In the genomic region with DNA sequence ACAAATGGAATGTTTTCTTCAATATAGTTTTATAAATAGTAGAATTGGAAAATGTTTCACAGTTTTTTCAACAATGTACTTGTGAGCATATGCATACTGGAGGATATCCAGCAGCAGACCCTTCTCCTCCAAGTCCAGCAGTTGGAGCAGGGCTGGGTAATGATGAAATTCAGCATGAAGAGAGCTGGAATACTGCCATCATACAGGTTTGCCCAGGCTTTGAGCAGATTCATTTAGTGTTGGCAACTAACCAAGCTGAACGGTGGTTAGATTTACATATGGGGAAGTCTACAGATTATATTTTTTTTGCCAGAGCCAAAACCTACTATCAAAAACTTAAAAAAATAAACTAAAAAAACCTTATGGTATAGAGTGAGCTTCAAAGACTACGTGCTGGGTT, we compare ENCODE assay signal across 11 cellular contexts. TPM values are rescaled to one million over a fixed set of nuclear protein-coding genes. Genes with fewer than 3 reads are reported as not detected.
DNase-seq lines count a peak whose midpoint lies in the region; ATAC-seq and TF ChIP-seq lines count a peak whose summit lies in the region.
"Had no signal": no experiment of that assay in that cellular context is flagged by ENCODE, and none has a peak within 500 bp of the region (broad histone marks: within the 10 kb centered on the region; RNA-seq: fewer than 3 reads in every experiment).

No MANE protein-coding gene starts in this region.

- H3K4me3 Mint-ChIP-seq in osteocyte (ENCODE audit: unreplicated experiment), result no peak overlapping the region
- no peak overlapping the region for H3K4me3 Mint-ChIP-seq in activated naive CD8-positive, alpha-beta T cell treated with anti-CD3 and anti-CD28 coated beads for 36 hours

- no peak for ATAC-seq in HG03460 (IDR thresholded peaks at IDR 0.05; ENCODE audit: unreplicated experiment)
- no peak for ATAC-seq in GM18511 (IDR thresholded peaks at IDR 0.05; ENCODE audit: unreplicated experiment)

- peak; percentile 24 for DNase-seq in HFF-Myc (ENCODE audit: extremely low read depth, low read depth)
- DNase-seq in NCI-H2196 treated with DMSO at 0.1 percent for 48 hours (lab: John Stamatoyannopoulos, UW; ENCODE audit: unreplicated experiment), result peak; percentile 17
- DNase-seq in cardiac fibroblast (ENCODE audit: low read depth in 2 of 2), result peak; percentile 31 to 55
- no peak for DNase-seq in osteocyte (ENCODE audit: extremely low spot score, unreplicated experiment)
- DNase-seq in activated naive CD8-positive, alpha-beta T cell treated with anti-CD3 and anti-CD28 coated beads for 36 hours, result no peak
- DNase-seq in NCI-H1436 (lab: John Stamatoyannopoulos, UW), result no peak
- DNase-seq: left cardiac atrium, pancreas had no signal

- H3K27ac Mint-ChIP-seq in osteocyte (ENCODE audit: unreplicated experiment), result peak overlapping the region; percentile 40
- no peak overlapping the region for H3K27ac Mint-ChIP-seq in activated naive CD8-positive, alpha-beta T cell treated with anti-CD3 and anti-CD28 coated beads for 36 hours

- H3K4me3 ChIP-seq in HFF-Myc (replicated peaks; ENCODE audit: low read depth, low read length) (no peak overlapping the region), cardiac fibroblast (replicated peaks in 1 of 2; ENCODE audit: low read depth in 2 of 2, low read length in 2 of 2) (no peak overlapping the region)
- H3K4me3 ChIP-seq: pancreas, suprapubic skin had no signal

- no peaks in the 10 kb centered on the region for H3K9me3 Mint-ChIP-seq in osteocyte (ENCODE audit: unreplicated experiment)
- H3K9me3 Mint-ChIP-seq in activated naive CD8-positive, alpha-beta T cell treated with anti-CD3 and anti-CD28 coated beads for 36 hours, result no peaks in the 10 kb centered on the region

- H3K27me3 Mint-ChIP-seq in osteocyte (ENCODE audit: unreplicated experiment), result peaks cover 7% of the 10 kb centered on the region
- no peaks in the 10 kb centered on the region for H3K27me3 Mint-ChIP-seq in activated naive CD8-positive, alpha-beta T cell treated with anti-CD3 and anti-CD28 coated beads for 36 hours

- H3K36me3 Mint-ChIP-seq in osteocyte (ENCODE audit: unreplicated experiment), result peaks cover 9% of the 10 kb centered on the region
- peaks cover 15% of the 10 kb centered on the region for H3K36me3 Mint-ChIP-seq in activated naive CD8-positive, alpha-beta T cell treated with anti-CD3 and anti-CD28 coated beads for 36 hours

- H3K4me1 Mint-ChIP-seq in osteocyte (ENCODE audit: unreplicated experiment), result peaks cover 9% of the 10 kb centered on the region
- peaks cover 10% of the 10 kb centered on the region for H3K4me1 Mint-ChIP-seq in activated naive CD8-positive, alpha-beta T cell treated with anti-CD3 and anti-CD28 coated beads for 36 hours

- TF ChIP-seq CTCF in HFF-Myc (IDR thresholded peaks at IDR 0.05; ENCODE audit: low read depth, low read length, missing control alignments) (no peak), cardiac fibroblast (IDR thresholded peaks at IDR 0.05; ENCODE audit: low read depth, low read length) (no peak), osteocyte (IDR thresholded peaks at IDR 0.05) (no peak)

RNA-seq across cellular contexts. Expression of a gene that starts 38.4 kb away (rescaled TPM):
- total RNA-seq in osteocyte, result 24.0 TPM in 2 replicates
- 10 to 100 TPM; 86.4 to 91.5 TPM for total RNA-seq in activated naive CD8-positive, alpha-beta T cell treated with anti-CD3 and anti-CD28 coated beads for 36 hours

RNA-seq across cellular contexts. Expression of a gene that starts 38.5 kb away (rescaled TPM):
- 21.5 and 22.9 TPM in 2 replicates for total RNA-seq in osteocyte
- 10 to 100 TPM; 21.3 to 25.6 TPM for total RNA-seq in activated naive CD8-positive, alpha-beta T cell treated with anti-CD3 and anti-CD28 coated beads for 36 hours

Comparison
In these comparisons a context has a peak if more than half of its experiments do, and no peak if none do; other contexts are left out.
1. DNase-seq: peak in HFF-Myc (single experiment), NCI-H2196 treated with DMSO at 0.1 percent for 48 hours (single experiment) and cardiac fibroblast (2 of 2); none in osteocyte (single experiment), activated naive CD8-positive, alpha-beta T cell treated with anti-CD3 and anti-CD28 coated beads for 36 hours (single experiment) and NCI-H1436 (single experiment).